In genomic region chr10:78210548-78210947, GRCh38 we compare ENCODE assay signal across 18 cellular contexts.
"Had no signal": no experiment of that assay in that cellular context is flagged by ENCODE, and none has a peak within 500 bp of the region (broad histone marks: within the 10 kb centered on the region; RNA-seq: fewer than 3 reads in every experiment).

No MANE protein-coding gene starts in this region.

- H3K9me3 Mint-ChIP-seq: activated CD4-positive, alpha-beta memory T cell treated with anti-CD3 and anti-CD28 coated beads, Interleukin-2, amount 10 ng/mL, durations not matched to agents 7 days and 5 days; activated naive CD4-positive, alpha-beta T cell treated with anti-CD3 and anti-CD28 coated beads, Interleukin-2, amount 10 ng/mL, durations not matched to agents 7 days and 5 days; immature natural killer cell had no signal

- H3K27ac ChIP-seq: breast epithelium, esophagus muscularis mucosa, suprapubic skin, upper lobe of right lung had no signal

- H3K36me3 Mint-ChIP-seq: activated naive CD4-positive, alpha-beta T cell treated with anti-CD3 and anti-CD28 coated beads, Interleukin-2, amount 10 ng/mL, durations not matched to agents 7 days and 5 days; immature natural killer cell had no signal

- H3K4me2 ChIP-seq: smooth muscle cell had no signal

- H3K36me3 ChIP-seq: breast epithelium, esophagus muscularis mucosa, suprapubic skin, upper lobe of right lung had no signal

- H3K4me1 Mint-ChIP-seq: immature natural killer cell had no signal

- FAIRE-seq: endometrium had no signal

- DNase-seq: activated CD4-positive, alpha-beta memory T cell treated with anti-CD3 and anti-CD28 coated beads, Interleukin-2, amount 10 ng/mL, durations not matched to agents 7 days and 5 days; activated CD4-positive, alpha-beta T cell treated with anti-CD3 and anti-CD28 coated beads for 36 hours; activated CD8-positive, alpha-beta memory T cell treated with anti-CD3 and anti-CD28 coated beads, Interleukin-2, amount 50 U/mL, for 48 hours; activated naive CD4-positive, alpha-beta T cell treated with anti-CD3 and anti-CD28 coated beads, Interleukin-2, amount 10 ng/mL, durations not matched to agents 7 days and 5 days; dorsolateral prefrontal cortex; glutamatergic neuron; immature natural killer cell; left cardiac atrium; midbrain; right cardiac atrium; stimulated activated naive CD4-positive, alpha-beta T cell; upper lobe of right lung had no signal

- H3K4me1 ChIP-seq: breast epithelium had no signal

- H3K9me3 ChIP-seq: breast epithelium, esophagus muscularis mucosa, suprapubic skin, upper lobe of right lung had no signal

- H3K4me3 ChIP-seq: breast epithelium, dorsolateral prefrontal cortex, esophagus muscularis mucosa, lung, smooth muscle cell, suprapubic skin, upper lobe of right lung had no signal

- H3K27ac Mint-ChIP-seq: activated CD4-positive, alpha-beta memory T cell treated with anti-CD3 and anti-CD28 coated beads, Interleukin-2, amount 10 ng/mL, durations not matched to agents 7 days and 5 days; activated CD4-positive, alpha-beta T cell treated with anti-CD3 and anti-CD28 coated beads for 36 hours; activated naive CD4-positive, alpha-beta T cell treated with anti-CD3 and anti-CD28 coated beads, Interleukin-2, amount 10 ng/mL, durations not matched to agents 7 days and 5 days; immature natural killer cell had no signal

- ATAC-seq: activated CD4-positive, alpha-beta T cell treated with anti-CD3 and anti-CD28 coated beads for 36 hours; left cardiac atrium; right cardiac atrium; upper lobe of right lung had no signal

- H3K27me3 ChIP-seq: breast epithelium, dorsolateral prefrontal cortex, esophagus muscularis mucosa, suprapubic skin, upper lobe of right lung had no signal

- H3K4me3 Mint-ChIP-seq: activated CD4-positive, alpha-beta memory T cell treated with anti-CD3 and anti-CD28 coated beads, Interleukin-2, amount 10 ng/mL, durations not matched to agents 7 days and 5 days; activated CD4-positive, alpha-beta T cell treated with anti-CD3 and anti-CD28 coated beads for 36 hours; activated naive CD4-positive, alpha-beta T cell treated with anti-CD3 and anti-CD28 coated beads, Interleukin-2, amount 10 ng/mL, durations not matched to agents 7 days and 5 days; immature natural killer cell had no signal
